19 cellular contexts compared by ENCODE assay signal in the genomic region with DNA sequence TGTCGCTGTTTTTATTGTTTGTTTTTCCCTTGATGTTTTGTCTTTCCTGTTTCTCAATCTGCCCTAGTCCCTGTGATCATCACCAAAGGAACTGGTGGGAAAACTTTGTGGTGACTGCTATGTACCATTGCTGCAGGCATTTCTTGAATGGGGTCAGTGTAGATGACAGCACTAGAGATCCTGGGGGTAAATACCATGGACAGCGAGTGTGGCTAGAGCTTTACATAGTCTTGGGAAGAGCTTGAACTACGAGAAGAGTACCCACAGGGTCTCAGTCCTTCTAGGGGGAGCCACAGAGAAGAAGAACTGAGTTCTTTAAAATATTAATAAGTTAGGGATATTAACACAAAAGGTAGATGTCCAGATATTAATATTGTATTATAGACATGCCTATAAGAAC.
A peak's percentile ranks its signal among the peaks of the same experiment; 100 is the strongest.
DNase-seq lines count a peak whose midpoint lies in the region; ATAC-seq and TF ChIP-seq lines count a peak whose summit lies in the region.
"Had no signal": no experiment of that assay in that cellular context is flagged by ENCODE, and none has a peak within 500 bp of the region (broad histone marks: within the 10 kb centered on the region; RNA-seq: fewer than 3 reads in every experiment).

No MANE protein-coding gene starts in this region.

- TF ChIP-seq RAD21 in Ishikawa (IDR thresholded peaks at IDR 0.05; ENCODE audit: low read depth) = no peak

- no peak overlapping the region for H3K4me2 ChIP-seq in mesendoderm (ENCODE audit: low read length)

- H3K56ac ChIP-seq in mesendoderm (ENCODE audit: low read length) = no peak overlapping the region

- H2BK5ac ChIP-seq in mesendoderm (ENCODE audit: low read length) = no peak overlapping the region

- H2BK120ac ChIP-seq in mesendoderm (ENCODE audit: low read depth, low read length) = no peak overlapping the region

- no peak overlapping the region for H4K8ac ChIP-seq in mesendoderm (ENCODE audit: low read depth, low read length)

- H3K79me2 ChIP-seq in mesendoderm (ENCODE audit: control insufficient read depth, insufficient read depth, low read length) = no peaks in the 10 kb centered on the region

- no peak for TF ChIP-seq EP300 in Ishikawa (IDR thresholded peaks at IDR 0.05; ENCODE audit: borderline replicate concordance)

- intact Hi-C loops in left cardiac atrium (cut with DNase I) = no loop called here
- intact Hi-C loops in Right ventricle myocardium superior (cut with DNase I) = no loop called here

- no peak overlapping the region for H2BK15ac ChIP-seq in mesendoderm (replicated peaks; ENCODE audit: low read depth)

- no peak overlapping the region for H3K4ac ChIP-seq in mesendoderm (ENCODE audit: low read depth, low read length)

- no CpG with 5 or more reads among the region's 3 CpGs for WGBS in mesendoderm (ENCODE audit: extremely low coverage, insufficient coverage, low lambda C conversion rate)

- DNase-seq in left cardiac atrium (no peak), Right ventricle myocardium superior (no peak), mesendoderm (peak; percentile 46)
- no peak for DNase-seq in activated CD4-positive, alpha-beta T cell treated with anti-CD3 and anti-CD28 coated beads, Interleukin-2, amount 50 U/mL, for 1 hour
- DNase-seq: 8988T; CD4-positive, CD25-positive, alpha-beta regulatory T cell; COR-L47; DMS 273 treated with DMSO at 0.1 percent for 48 hours; GF-D8; NCI-H1436; NCI-H1930; NCI-H226; NCI-H524; NCI-H82; PC-3 had no signal

- H4K5ac ChIP-seq in mesendoderm (ENCODE audit: low read length) = no peak overlapping the region

- H3K27me3 ChIP-seq in mesendoderm (ENCODE audit: insufficient read depth, low read length, poor library complexity) = no peaks in the 10 kb centered on the region

- H3K9ac ChIP-seq in mesendoderm (ENCODE audit: low read length) = no peak overlapping the region

- ATAC-seq in left cardiac atrium (peak; percentile 24 to 34), Right ventricle myocardium superior (ENCODE audit: poor library complexity) (no peak), esophagus mucosa (peak; percentile 23), GM18519 (IDR thresholded peaks at IDR 0.05; ENCODE audit: low FRiP score, unreplicated experiment) (no peak), HG03460 (IDR thresholded peaks at IDR 0.05; ENCODE audit: unreplicated experiment) (no peak)
- ATAC-seq: PC-3 had no signal

- no peak overlapping the region for H3K18ac ChIP-seq in mesendoderm (ENCODE audit: low read length)

- H2AK5ac ChIP-seq in mesendoderm (ENCODE audit: low read length) = no peak overlapping the region

- H3K79me1 ChIP-seq in mesendoderm (ENCODE audit: low read length) = no peaks in the 10 kb centered on the region

- no peak overlapping the region for H3K27ac ChIP-seq in mesendoderm (ENCODE audit: low read depth, low read length)

- no peaks in the 10 kb centered on the region for H3K36me3 ChIP-seq in mesendoderm (ENCODE audit: control insufficient read depth, insufficient read depth, low read length)

- H3K4me1 ChIP-seq in mesendoderm (ENCODE audit: control insufficient read depth, low read depth, low read length) = no peaks in the 10 kb centered on the region

- no peak overlapping the region for H3K4me3 ChIP-seq in mesendoderm (ENCODE audit: low read length)

- no peak overlapping the region for H3K23ac ChIP-seq in mesendoderm (ENCODE audit: low read length)

TF ChIP-seq in Ishikawa, 13 proteins besides CTCF, POLR2A, EP300 and RAD21:
- TF ChIP-seq TAF1 (IDR thresholded peaks at IDR 0.05; ENCODE audit: low read depth) = no peak
- TF ChIP-seq REST (IDR thresholded peaks at IDR 0.05; ENCODE audit: low read depth) = peak; percentile 76

Comparison
In these comparisons a context has a peak if more than half of its experiments do, and no peak if none do; other contexts are left out.
1. ATAC-seq: peak in left cardiac atrium (2 of 2) and esophagus mucosa (single experiment); none in Right ventricle myocardium superior (single experiment), GM18519 (single experiment) and HG03460 (single experiment).